23 cellular contexts compared by ENCODE assay signal in genomic region chr17:7850118-7850504, GRCh38. TPM values are rescaled to one million over a fixed set of nuclear protein-coding genes. Genes with fewer than 3 reads are reported as not detected.
DNase-seq lines count a peak whose midpoint lies in the region; ATAC-seq and TF ChIP-seq lines count a peak whose summit lies in the region.
"Had no signal": no experiment of that assay in that cellular context is flagged by ENCODE, and none has a peak within 500 bp of the region (broad histone marks: within the 10 kb centered on the region; RNA-seq: fewer than 3 reads in every experiment).

No MANE protein-coding gene starts in this region.

- peaks cover 33% of the 10 kb centered on the region for H3K4me1 Mint-ChIP-seq in activated naive CD4-positive, alpha-beta T cell treated with anti-CD3 and anti-CD28 coated beads, Interleukin-2, amount 50 U/mL, for 24 hours
- H3K4me1 Mint-ChIP-seq in IgD-negative memory B cell, result peaks cover 6 to 13% (median 7%) of the 10 kb centered on the region in 3 donors
- H3K4me1 Mint-ChIP-seq in activated naive CD8-positive, alpha-beta T cell treated with anti-CD3 and anti-CD28 coated beads for 36 hours, result peaks cover 44% of the 10 kb centered on the region
- peaks cover 70% of the 10 kb centered on the region for H3K4me1 Mint-ChIP-seq in stimulated activated effector memory CD8-positive, alpha-beta T cell treated with anti-CD3 and anti-CD28 coated beads, Interleukin-12 subunit alpha, Interleukin-12 subunit beta, amount 100 ng/mL, for 72 hours

- DNase-seq in activated naive CD4-positive, alpha-beta T cell treated with Interleukin-2 at 50 U/mL for 16 hours, result no peak
- no peak for DNase-seq in activated naive CD8-positive, alpha-beta T cell treated with anti-CD3 and anti-CD28 coated beads for 36 hours
- no peak for DNase-seq in stimulated activated effector memory CD8-positive, alpha-beta T cell treated with anti-CD3 and anti-CD28 coated beads, Interleukin-12 subunit alpha, Interleukin-12 subunit beta, amount 100 ng/mL, for 72 hours (ENCODE audit: low spot score in 2 of 2)
- DNase-seq in smooth muscle cell (lab: John Stamatoyannopoulos, UW; ENCODE audit: unreplicated experiment), result no peak
- DNase-seq: activated naive CD4-positive, alpha-beta T cell; GDM1; GOT3; left ventricle myocardium inferior; NCI-H1417 treated with DMSO at 0.1 percent for 48 hours; NK-92 treated with Interleukin-12 subunit alpha and Interleukin-12 subunit beta, amount 100 ng/mL, for 24 hours; stimulated activated CD4-positive, alpha-beta T cell treated with anti-CD3 and anti-CD28 coated beads, Interleukin-12 subunit alpha, Interleukin-12 subunit beta, amount 100 ng/mL, for 4 hours; stimulated activated CD4-positive, alpha-beta T cell treated with anti-CD3 and anti-CD28 coated beads, Interleukin-4, amount 100 ng/mL, for 24 hours; stimulated activated naive CD4-positive, alpha-beta T cell treated with Interleukin-2 at 50 U/mL for 16 hours; thyroid gland had no signal

- no peaks in the 10 kb centered on the region for H3K9me3 Mint-ChIP-seq in activated naive CD4-positive, alpha-beta T cell treated with anti-CD3 and anti-CD28 coated beads, Interleukin-2, amount 50 U/mL, for 24 hours
- no peaks in the 10 kb centered on the region for H3K9me3 Mint-ChIP-seq in IgD-negative memory B cell
- no peaks in the 10 kb centered on the region for H3K9me3 Mint-ChIP-seq in activated naive CD8-positive, alpha-beta T cell treated with anti-CD3 and anti-CD28 coated beads for 36 hours
- H3K9me3 Mint-ChIP-seq in stimulated activated effector memory CD8-positive, alpha-beta T cell treated with anti-CD3 and anti-CD28 coated beads, Interleukin-12 subunit alpha, Interleukin-12 subunit beta, amount 100 ng/mL, for 72 hours, result no peaks in the 10 kb centered on the region
- H3K9me3 Mint-ChIP-seq: nephron had no signal

- H3K4me3 ChIP-seq in smooth muscle cell, result no peak overlapping the region
- H3K4me3 ChIP-seq: left ventricle myocardium inferior, right atrium auricular region, SJSA1, thyroid gland had no signal

- no peak overlapping the region for H2AFZ ChIP-seq in smooth muscle cell (ENCODE audit: low read depth)
- H2AFZ ChIP-seq: parathyroid adenoma had no signal

- ATAC-seq in stimulated activated effector memory CD8-positive, alpha-beta T cell treated with anti-CD3 and anti-CD28 coated beads, Interleukin-12 subunit alpha, Interleukin-12 subunit beta, amount 100 ng/mL, for 72 hours, result no peak
- ATAC-seq in HG03196 (IDR thresholded peaks at IDR 0.05; ENCODE audit: unreplicated experiment) (no peak), GM19455 (IDR thresholded peaks at IDR 0.05; ENCODE audit: unreplicated experiment) (no peak)

- H3K36me3 Mint-ChIP-seq in activated naive CD4-positive, alpha-beta T cell treated with anti-CD3 and anti-CD28 coated beads, Interleukin-2, amount 50 U/mL, for 24 hours, result peaks cover 20% of the 10 kb centered on the region
- peaks cover 2% of the 10 kb centered on the region for H3K36me3 Mint-ChIP-seq in IgD-negative memory B cell
- peaks cover 40% of the 10 kb centered on the region for H3K36me3 Mint-ChIP-seq in activated naive CD8-positive, alpha-beta T cell treated with anti-CD3 and anti-CD28 coated beads for 36 hours
- H3K36me3 Mint-ChIP-seq in stimulated activated effector memory CD8-positive, alpha-beta T cell treated with anti-CD3 and anti-CD28 coated beads, Interleukin-12 subunit alpha, Interleukin-12 subunit beta, amount 100 ng/mL, for 72 hours, result no peaks in the 10 kb centered on the region

- H3K9ac ChIP-seq in smooth muscle cell (ENCODE audit: low read depth), result no peak overlapping the region
- H3K9ac ChIP-seq: parathyroid adenoma had no signal

- 98% methylated on average over 6 of the region's 6 CpGs for WGBS in smooth muscle cell (ENCODE audit: low lambda C conversion rate)

- no peaks in the 10 kb centered on the region for H3K27me3 Mint-ChIP-seq in activated naive CD4-positive, alpha-beta T cell treated with anti-CD3 and anti-CD28 coated beads, Interleukin-2, amount 50 U/mL, for 24 hours
- H3K27me3 Mint-ChIP-seq in IgD-negative memory B cell, result no peaks in the 10 kb centered on the region
- no peaks in the 10 kb centered on the region for H3K27me3 Mint-ChIP-seq in activated naive CD8-positive, alpha-beta T cell treated with anti-CD3 and anti-CD28 coated beads for 36 hours

- peaks cover 98% of the 10 kb centered on the region for H4K20me1 ChIP-seq in smooth muscle cell (ENCODE audit: low read depth)

- peak overlapping the region; percentile 82 for H3K4me3 Mint-ChIP-seq in activated naive CD4-positive, alpha-beta T cell treated with anti-CD3 and anti-CD28 coated beads, Interleukin-2, amount 50 U/mL, for 24 hours
- H3K4me3 Mint-ChIP-seq in IgD-negative memory B cell, result peak overlapping the region in 2 of 4 donors; percentile 49 to 91
- peak overlapping the region; percentile 76 for H3K4me3 Mint-ChIP-seq in activated naive CD8-positive, alpha-beta T cell treated with anti-CD3 and anti-CD28 coated beads for 36 hours
- peak overlapping the region; percentile 60 for H3K4me3 Mint-ChIP-seq in stimulated activated effector memory CD8-positive, alpha-beta T cell treated with anti-CD3 and anti-CD28 coated beads, Interleukin-12 subunit alpha, Interleukin-12 subunit beta, amount 100 ng/mL, for 72 hours

- peaks cover 56% of the 10 kb centered on the region for H3K79me2 ChIP-seq in smooth muscle cell (ENCODE audit: low read depth)
- H3K79me2 ChIP-seq: parathyroid adenoma had no signal

- H3K27me3 ChIP-seq in smooth muscle cell (ENCODE audit: low read depth), result no peaks in the 10 kb centered on the region
- H3K27me3 ChIP-seq: right atrium auricular region, SJSA1, thyroid gland had no signal

- no peak overlapping the region for H3K4me2 ChIP-seq in smooth muscle cell

- H3K27ac ChIP-seq in smooth muscle cell (ENCODE audit: low read depth), result no peak overlapping the region
- H3K27ac ChIP-seq: left ventricle myocardium inferior, parathyroid adenoma, right atrium auricular region, SJSA1, thyroid gland had no signal

- peaks cover 21% of the 10 kb centered on the region for H3K4me1 ChIP-seq in smooth muscle cell (ENCODE audit: low read depth)

- H3K9me3 ChIP-seq in smooth muscle cell (replicated peaks; ENCODE audit: low read depth), result no peaks in the 10 kb centered on the region
- H3K9me3 ChIP-seq: left ventricle myocardium inferior, right atrium auricular region, SJSA1, thyroid gland had no signal

- H3K27ac Mint-ChIP-seq in activated naive CD4-positive, alpha-beta T cell treated with anti-CD3 and anti-CD28 coated beads, Interleukin-2, amount 50 U/mL, for 24 hours, result peak overlapping the region; percentile 62
- H3K27ac Mint-ChIP-seq in IgD-negative memory B cell, result peak overlapping the region; percentile 53 to 100 (median 83)
- H3K27ac Mint-ChIP-seq in activated naive CD8-positive, alpha-beta T cell treated with anti-CD3 and anti-CD28 coated beads for 36 hours, result peak overlapping the region; percentile 68
- H3K27ac Mint-ChIP-seq in stimulated activated effector memory CD8-positive, alpha-beta T cell treated with anti-CD3 and anti-CD28 coated beads, Interleukin-12 subunit alpha, Interleukin-12 subunit beta, amount 100 ng/mL, for 72 hours, result peak overlapping the region; percentile 26
- H3K27ac Mint-ChIP-seq: nephron had no signal

- no peak for TF ChIP-seq CTCF in smooth muscle cell (IDR thresholded peaks at IDR 0.05; ENCODE audit: borderline replicate concordance, insufficient read depth, poor library complexity, severe bottlenecking)

- no peaks in the 10 kb centered on the region for H3K36me3 ChIP-seq in smooth muscle cell (ENCODE audit: low read depth)

- peaks cover 27% of the 10 kb centered on the region for H3F3A ChIP-seq in smooth muscle cell (ENCODE audit: low read depth)

RNA-seq across cellular contexts. Expression of gene TMEM88, which starts 4.8 kb away (rescaled TPM):
- polyA plus RNA-seq in IgD-negative memory B cell (not detected), smooth muscle cell (12.7 and 16.1 TPM in 2 replicates)
- total RNA-seq in activated naive CD8-positive, alpha-beta T cell treated with anti-CD3 and anti-CD28 coated beads for 36 hours, result 1 to 10 TPM; 4.2 to 4.8 TPM
- 5.1 and 8.6 TPM in 2 replicates for total RNA-seq in smooth muscle cell
- total RNA-seq: SJSA1 had no signal
- polyA plus RNA-seq: fibroblast of lung had no signal

RNA-seq across cellular contexts. Expression of gene NAA38, which starts 7.2 kb away (rescaled TPM):
- 170 TPM for polyA plus RNA-seq in IgD-negative memory B cell
- total RNA-seq in activated naive CD8-positive, alpha-beta T cell treated with anti-CD3 and anti-CD28 coated beads for 36 hours, result 10 to 100 TPM; 65.2 to 66.6 TPM
- 30.6 and 76.4 TPM in 2 replicates for total RNA-seq in smooth muscle cell
- polyA plus RNA-seq in smooth muscle cell, result 86.1 and 99.4 TPM in 2 replicates

RNA-seq across cellular contexts. Expression of gene CYB5D1, which starts 7.7 kb away (rescaled TPM):
- polyA plus RNA-seq in IgD-negative memory B cell (8.0 TPM), smooth muscle cell (6.6 and 7.9 TPM in 2 replicates)
- 10 to 100 TPM; 18.6 to 20.1 TPM for total RNA-seq in activated naive CD8-positive, alpha-beta T cell treated with anti-CD3 and anti-CD28 coated beads for 36 hours
- total RNA-seq in smooth muscle cell, result 8.6 and 9.3 TPM in 2 replicates

RNA-seq across cellular contexts. Expression of gene KDM6B, which starts 16.1 kb away (rescaled TPM):
- polyA plus RNA-seq in IgD-negative memory B cell (1.9 TPM), smooth muscle cell (5.8 and 11.1 TPM in 2 replicates)
- total RNA-seq in activated naive CD8-positive, alpha-beta T cell treated with anti-CD3 and anti-CD28 coated beads for 36 hours, result 10 to 100 TPM; 44.5 to 47.6 TPM
- total RNA-seq in smooth muscle cell, result 4.3 and 9.1 TPM in 2 replicates

RNA-seq across cellular contexts. Expression of gene CHD3, which starts 38.5 kb away (rescaled TPM):
- polyA plus RNA-seq in IgD-negative memory B cell, result 2.4 TPM
- total RNA-seq in activated naive CD8-positive, alpha-beta T cell treated with anti-CD3 and anti-CD28 coated beads for 36 hours, result 100 to 1,000 TPM; 123 to 129 TPM
- total RNA-seq in smooth muscle cell, result 28.5 and 34.9 TPM in 2 replicates
- polyA plus RNA-seq in smooth muscle cell, result 16.3 and 23.5 TPM in 2 replicates

Comparison
In these comparisons a context has a peak if more than half of its experiments do, and no peak if none do; other contexts are left out.
1. H3K27ac Mint-ChIP-seq: peak in every context shown above with its lines; median percentile 83 in IgD-negative memory B cell; 68 in activated naive CD8-positive, alpha-beta T cell treated with anti-CD3 and anti-CD28 coated beads for 36 hours; 62 in activated naive CD4-positive, alpha-beta T cell treated with anti-CD3 and anti-CD28 coated beads, Interleukin-2, amount 50 U/mL, for 24 hours; 26 in stimulated activated effector memory CD8-positive, alpha-beta T cell treated with anti-CD3 and anti-CD28 coated beads, Interleukin-12 subunit alpha, Interleukin-12 subunit beta, amount 100 ng/mL, for 72 hours.